In the genomic region with DNA sequence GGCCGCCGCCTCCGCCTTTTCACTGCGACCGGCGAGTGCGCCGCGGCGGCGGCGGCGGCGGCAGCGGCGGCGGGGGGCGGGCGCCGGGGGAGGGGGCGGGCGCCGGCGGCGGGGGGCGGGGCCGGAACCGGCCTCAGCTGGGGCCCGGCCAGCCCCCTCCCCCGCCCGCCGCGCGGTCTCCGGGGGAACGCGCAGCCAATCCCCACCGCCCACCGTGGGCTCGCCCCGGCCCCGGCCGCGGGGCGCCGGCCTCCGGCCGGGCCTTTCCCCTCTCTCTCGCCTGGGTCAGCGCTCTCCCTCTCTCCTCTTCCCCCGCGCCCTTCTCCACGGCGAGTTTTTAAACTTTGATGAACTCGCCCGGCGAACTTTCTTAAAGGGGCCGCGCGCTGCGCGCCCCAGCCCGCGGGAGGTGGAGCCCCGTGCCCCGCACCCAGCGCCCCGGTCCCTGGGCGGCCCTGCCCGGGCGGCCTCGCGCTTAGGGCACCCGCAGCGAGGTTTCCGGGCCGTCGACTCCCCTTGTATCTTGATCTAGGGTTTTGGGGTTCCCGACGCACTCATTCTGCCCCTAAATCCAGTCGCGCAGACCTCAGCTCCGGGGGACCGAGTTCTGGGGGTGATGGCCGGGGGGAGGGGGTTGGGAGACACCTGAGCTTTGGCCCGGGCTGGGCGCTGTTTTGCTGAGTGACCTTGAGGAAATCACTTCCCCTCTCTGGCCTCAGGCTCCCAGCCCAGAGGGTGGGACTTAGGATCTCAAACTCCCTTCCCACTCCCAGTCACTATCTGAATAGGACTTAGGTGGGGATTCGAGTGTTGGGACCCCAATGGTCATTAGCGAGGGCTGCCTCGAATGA, we compare ENCODE assay signal across 7 cellular contexts. TPM values are rescaled to one million over a fixed set of nuclear protein-coding genes. Genes with fewer than 3 reads are reported as not detected.
DNase-seq lines count a peak whose midpoint lies in the region; ATAC-seq, FAIRE-seq and TF ChIP-seq lines count a peak whose summit lies in the region.

Gene RBPMS2, minus strand, starts transcription at position 39 of the 851 bp plus-strand sequence. CDS start 270 bp downstream, outside the sequence.

- peak; percentile 30 for ATAC-seq in WTC11
- ATAC-seq in GM18498 (IDR thresholded peaks at IDR 0.05; ENCODE audit: unreplicated experiment): no peak

- H3K27me3 Mint-ChIP-seq in WTC11 (ENCODE audit: low read depth): no peaks in the 10 kb centered on the region

- peak; percentile 39 for DNase-seq in H54 (ENCODE audit: insufficient read length, low spot score)
- peak; percentile 54 for DNase-seq in WTC11 (ENCODE audit: low spot score)
- no peak for DNase-seq in cardiac septum (ENCODE audit: low spot score)
- peak; percentile 45 for DNase-seq in retina
- DNase-seq in stimulated activated CD4-positive, alpha-beta T cell treated with anti-CD3 and anti-CD28 coated beads, Interleukin-2, amount 100 ng/mL, for 48 hours: no peak
- no peak for DNase-seq in NK-92 (lab: John Stamatoyannopoulos, UW; ENCODE audit: unreplicated experiment)

- intact Hi-C loops in cardiac septum (cut with DNase I): loop anchor here (2.0 kb wide), 1 partner anchor 25 kb away; no protein-coding TSS in a partner anchor

- POLR2A ChIA-PET in WTC11 (lab: Charles Lee): interaction anchor here (0.5 to 3.1 kb wide), 3 partner anchors 11 to 35 kb away, joined by 3 to 28 read pairs (median 3); no protein-coding TSS in a partner anchor

- no peak for FAIRE-seq in H54 (lab: Jason Lieb, UNC)

- H3K9me3 Mint-ChIP-seq in WTC11: no peaks in the 10 kb centered on the region

- no peak for TF ChIP-seq POLR2A in H54 (IDR thresholded peaks at IDR 0.05; ENCODE audit: low read depth, low read length)

- CTCF ChIA-PET in WTC11 (lab: Charles Lee): interaction anchor here (3.1 kb wide), 1 partner anchor 33 kb away, joined by 25 read pairs; no protein-coding TSS in a partner anchor

- H3K27ac Mint-ChIP-seq in WTC11: peak within 1 kb of the TSS; percentile 95

- no peak for TF ChIP-seq CTCF in WTC11 (IDR thresholded peaks at IDR 0.05)

- peaks cover 68% of the 10 kb centered on the region for H3K4me1 Mint-ChIP-seq in WTC11

- peak within 1 kb of the TSS; percentile 94 for H3K4me3 Mint-ChIP-seq in WTC11

- no peaks in the 10 kb centered on the region; the same call in 1 of the 2 replicates for H3K36me3 Mint-ChIP-seq in WTC11

TF ChIP-seq in WTC11, 78 proteins besides CTCF, POLR2A, EP300 and RAD21:
- TF ChIP-seq ERG (CRISPR knock-in tag; IDR thresholded peaks at IDR 0.05): no peak
- TF ChIP-seq ZNF423 (CRISPR knock-in tag; IDR thresholded peaks at IDR 0.05): peak; percentile 85

RNA-seq across cellular contexts. Expression of gene RBPMS2, which starts in this region (rescaled TPM):
- 195 to 210 TPM (median 202 TPM) in 3 replicates for total RNA-seq in WTC11 (2021)
- total RNA-seq in cardiac septum: 242 TPM

Comparison
In these comparisons a context has a peak if more than half of its experiments do, and no peak if none do; other contexts are left out.
1. DNase-seq: peak in H54 (single experiment), WTC11 (single experiment) and retina (single experiment); none in cardiac septum (single experiment), stimulated activated CD4-positive, alpha-beta T cell treated with anti-CD3 and anti-CD28 coated beads, Interleukin-2, amount 100 ng/mL, for 48 hours (0 of 2) and NK-92 (single experiment).